Comparison of ENCODE assay signal across 8 cellular contexts in genomic region chr1:145849356-145850165, GRCh38. TPM values are rescaled to one million over a fixed set of nuclear protein-coding genes. Genes with fewer than 3 reads are reported as not detected.
A peak's percentile ranks its signal among the peaks of the same experiment; 100 is the strongest.
DNase-seq lines count a peak whose midpoint lies in the region; ATAC-seq and TF ChIP-seq lines count a peak whose summit lies in the region.

No MANE protein-coding gene starts in this region.

- no peak overlapping the region for H2AFZ ChIP-seq in hepatocyte

- ATAC-seq in T-cell (replicated peaks in 1 of 4): no peak

- no peaks in the 10 kb centered on the region for H3K9me3 Mint-ChIP-seq in T-cell
- H3K9me3 Mint-ChIP-seq in T-helper 2 cell treated with Interferon-gamma antibody and Interleukin-4, amounts not matched to agents 5 μg/mL and 100 μg/mL, for 36 hours: no peaks in the 10 kb centered on the region

- no peaks in the 10 kb centered on the region for H3K27me3 Mint-ChIP-seq in T-cell
- no peaks in the 10 kb centered on the region for H3K27me3 Mint-ChIP-seq in T-helper 2 cell treated with Interferon-gamma antibody and Interleukin-4, amounts not matched to agents 5 μg/mL and 100 μg/mL, for 36 hours (ENCODE audit: low read depth)

- H3K27ac Mint-ChIP-seq in T-cell: peak overlapping the region; percentile 38 to 44
- no peak overlapping the region for H3K27ac Mint-ChIP-seq in T-helper 2 cell treated with Interferon-gamma antibody and Interleukin-4, amounts not matched to agents 5 μg/mL and 100 μg/mL, for 36 hours

- TF ChIP-seq CTCF in A673 (conservative IDR thresholded peaks at IDR 0.05; ENCODE audit: low read depth, low read length) (peak; percentile 58), GM12875 (IDR thresholded peaks at IDR 0.05; ENCODE audit: borderline replicate concordance, insufficient read depth, low read depth, low read length) (peak; percentile 45), hepatocyte (IDR thresholded peaks at IDR 0.05; ENCODE audit: poor library complexity) (peak; percentile 25)

- no TSS peak for BruUV-seq in A673 (replicated peaks; lab: Mats Ljungman, UMichigan)

- no peaks in the 10 kb centered on the region for H3K9me3 ChIP-seq in A673 (ENCODE audit: low read depth, low read length, poor library complexity, severe bottlenecking)
- H3K9me3 ChIP-seq in hepatocyte (ENCODE audit: low read depth): no peaks in the 10 kb centered on the region

- H3K4me1 Mint-ChIP-seq in T-cell: peaks cover 7 to 14% (median 12%) of the 10 kb centered on the region in 3 donors
- peaks cover 5% of the 10 kb centered on the region for H3K4me1 Mint-ChIP-seq in T-helper 2 cell treated with Interferon-gamma antibody and Interleukin-4, amounts not matched to agents 5 μg/mL and 100 μg/mL, for 36 hours (ENCODE audit: low read depth)

- no peak overlapping the region for H3K4me3 Mint-ChIP-seq in T-cell
- no peak overlapping the region for H3K4me3 Mint-ChIP-seq in T-helper 2 cell treated with Interferon-gamma antibody and Interleukin-4, amounts not matched to agents 5 μg/mL and 100 μg/mL, for 36 hours

- H3K4me3 ChIP-seq in A673 (ENCODE audit: low read depth, low read length, poor library complexity, severe bottlenecking) (no peak overlapping the region), GM12875 (ENCODE audit: low read depth, low read length) (no peak overlapping the region), hepatocyte (no peak overlapping the region)

- no peaks in the 10 kb centered on the region for H3K9me2 ChIP-seq in hepatocyte (replicated peaks; ENCODE audit: insufficient read depth)

- H3K27me3 ChIP-seq in A673 (replicated peaks; ENCODE audit: insufficient read depth, low read depth, low read length, poor library complexity): no peaks in the 10 kb centered on the region
- no peaks in the 10 kb centered on the region for H3K27me3 ChIP-seq in hepatocyte

- POLR2A ChIA-PET in A673 (lab: Charles Lee; ENCODE audit: low non-redundant PET) (no interaction called here), T-cell (lab: Charles Lee) (interaction anchor here in 1 of 2 donors (1.0 kb wide), 1 partner anchor 58 kb away, joined by 10 read pairs; no protein-coding TSS in a partner anchor)

- H3K4me1 ChIP-seq in A673 (ENCODE audit: insufficient read depth, low read length, poor library complexity, severe bottlenecking): peaks cover 12% of the 10 kb centered on the region
- peaks cover 5% of the 10 kb centered on the region for H3K4me1 ChIP-seq in hepatocyte (ENCODE audit: insufficient read depth)

- intact Hi-C loops in A673 (cut with micrococcal nuclease; ENCODE audit: unreplicated experiment): loop anchor here (5.0 to 10.0 kb wide), 3 partner anchors 38 to 128 kb away; partner anchors contain the start of gene ANKRD35

- H3K79me2 ChIP-seq in hepatocyte: no peaks in the 10 kb centered on the region

- H4K20me1 ChIP-seq in hepatocyte (ENCODE audit: insufficient read depth, poor library complexity, severe bottlenecking): no peaks in the 10 kb centered on the region

- peaks cover 52% of the 10 kb centered on the region for H3K36me3 ChIP-seq in A673 (ENCODE audit: insufficient read depth, low read length, poor library complexity, severe bottlenecking)
- no peaks in the 10 kb centered on the region for H3K36me3 ChIP-seq in hepatocyte (replicated peaks; ENCODE audit: insufficient read depth, low read depth)

- DNase-seq in A673 (ENCODE audit: low spot score) (no peak), T-cell (peak in 1 of 34 experiments; percentile 8), hepatocyte (ENCODE audit: low spot score) (no peak), NCI-H187 (lab: John Stamatoyannopoulos, UW) (no peak), AML-193 (lab: John Stamatoyannopoulos, UW) (no peak), GM19240 (ENCODE audit: insufficient read length, low spot score) (no peak)
- no peak for DNase-seq in T-helper 2 cell treated with Interferon-gamma antibody and Interleukin-4, amounts not matched to agents 5 μg/mL and 100 μg/mL, for 36 hours (ENCODE audit: low spot score)

- WGBS in hepatocyte (ENCODE audit: low lambda C conversion rate, missing lambda C conversion rate): 77% methylated on average over 10 of the region's 15 CpGs

- no peak overlapping the region for H3K27ac ChIP-seq in A673 (ENCODE audit: low read depth, low read length, poor library complexity, severe bottlenecking)
- H3K27ac ChIP-seq in hepatocyte: no peak overlapping the region

- peaks cover 31% of the 10 kb centered on the region for H3K36me3 Mint-ChIP-seq in T-cell
- peaks cover 14% of the 10 kb centered on the region for H3K36me3 Mint-ChIP-seq in T-helper 2 cell treated with Interferon-gamma antibody and Interleukin-4, amounts not matched to agents 5 μg/mL and 100 μg/mL, for 36 hours (ENCODE audit: low read depth)

- no peak overlapping the region for H3K4me2 ChIP-seq in hepatocyte

- CTCF ChIA-PET in A673 (lab: Charles Lee) (no interaction called here), T-cell (lab: Charles Lee) (interaction anchor here (0.6 to 2.6 kb wide), 3 partner anchors 9 to 165 kb away, joined by 3 to 10 read pairs (median 3); partner anchors contain the start of gene PIAS3 (in 1 of the 2))

RNA-seq across cellular contexts. Expression of gene NUDT17, which starts 4.1 kb away (rescaled TPM):
- total RNA-seq in A673 (2021): 3.4 and 6.6 TPM in 2 replicates
- 1 to 10 TPM; 2.8 to 7.6 (median 6.3) TPM for total RNA-seq in T-cell
- total RNA-seq in hepatocyte: 4.9 and 5.2 TPM in 2 replicates
- 1.3 and 2.7 TPM in 2 replicates for polyA plus RNA-seq in hepatocyte

RNA-seq across cellular contexts. Expression of gene PIAS3, which starts 9.3 kb away (rescaled TPM):
- total RNA-seq in A673 (2021) (41.8 and 47.0 TPM in 2 replicates), T-cell (10 to 100 TPM; 22.1 to 28.3 (median 26.8) TPM), hepatocyte (18.0 and 18.1 TPM in 2 replicates)
- polyA plus RNA-seq in hepatocyte: 51.2 and 60.7 TPM in 2 replicates

RNA-seq across cellular contexts. Expression of gene POLR3C, which starts 25.6 kb away (rescaled TPM):
- total RNA-seq in A673 (2021): 49.6 and 50.3 TPM in 2 replicates
- total RNA-seq in T-cell: 10 to 100 TPM; 24.5 to 42.0 (median 38.2) TPM
- 19.6 and 29.2 TPM in 2 replicates for total RNA-seq in hepatocyte
- polyA plus RNA-seq in hepatocyte: 20.6 and 20.9 TPM in 2 replicates

RNA-seq across cellular contexts. Expression of gene RNF115, which starts 25.7 kb away (rescaled TPM):
- total RNA-seq in A673 (2021) (15.3 and 18.0 TPM in 2 replicates), T-cell (10 to 100 TPM; 12.0 to 17.5 (median 13.4) TPM), hepatocyte (10.3 and 13.7 TPM in 2 replicates)
- 8.6 and 8.7 TPM in 2 replicates for polyA plus RNA-seq in hepatocyte

RNA-seq across cellular contexts. Expression of gene ANKRD35, which starts 36.1 kb away (rescaled TPM):
- not detected in 2 replicates for total RNA-seq in A673 (2021)
- total RNA-seq in T-cell: under 1 TPM in 1 of 5 donors, not detected in 4; 0.09 TPM
- total RNA-seq in hepatocyte: 0.43 and 0.76 TPM in 2 replicates
- 2.2 and 2.4 TPM in 2 replicates for polyA plus RNA-seq in hepatocyte
